ENCODE assay signal across 28 cellular contexts in the genomic region with DNA sequence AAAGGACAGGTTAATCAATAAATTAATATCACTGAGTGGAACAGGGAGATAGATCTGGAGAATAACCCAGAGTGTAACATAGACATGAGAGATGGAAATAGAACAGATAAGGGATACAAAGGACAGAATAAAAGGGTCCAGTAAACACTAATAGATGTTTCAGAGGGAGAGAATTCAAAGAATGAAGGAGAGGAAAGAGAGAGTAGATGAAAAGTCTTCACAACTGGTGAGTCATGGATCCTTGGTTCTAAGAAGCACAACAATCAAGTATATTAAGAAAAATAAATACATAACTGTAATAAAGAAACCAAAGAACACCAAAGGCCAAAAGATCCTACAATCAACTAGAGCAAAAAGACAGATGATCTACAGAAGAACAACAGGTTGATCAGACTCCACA.
"Had no signal": no experiment of that assay in that cellular context is flagged by ENCODE, and none has a peak within 500 bp of the region (broad histone marks: within the 10 kb centered on the region; RNA-seq: fewer than 3 reads in every experiment).

No MANE protein-coding gene starts in this region.

- H3K27ac Mint-ChIP-seq: activated CD4-positive, alpha-beta T cell treated with anti-CD3 and anti-CD28 coated beads, Interleukin-2, amount 10 ng/mL, durations not matched to agents 24 days and 14 days; activated CD8-positive, alpha-beta memory T cell treated with anti-CD3 and anti-CD28 coated beads, Interleukin-2, amount 10 ng/mL, durations not matched to agents 7 days and 5 days; activated CD8-positive, alpha-beta T cell treated with anti-CD3 and anti-CD28 coated beads for 36 hours; endodermal cell; natural killer cell treated with Interleukin-12 subunit alpha and Interleukin-12 subunit beta and Interleukin-15 and Interleukin-18, amount 100 ng/mL, for 72 hours; T-cell; T-helper 2 cell treated with Interferon-gamma antibody and Interleukin-4, amounts not matched to agents 5 μg/mL and 100 μg/mL, for 36 hours had no signal

- H3K27ac ChIP-seq: heart left ventricle, left lung, neutrophil, ovary, prostate gland, thyroid gland, upper lobe of right lung, VCaP had no signal

- DNase-seq: activated CD4-positive, alpha-beta T cell treated with anti-CD3 and anti-CD28 coated beads, Interleukin-2, amount 10 ng/mL, durations not matched to agents 24 days and 14 days; activated CD8-positive, alpha-beta memory T cell treated with anti-CD3 and anti-CD28 coated beads, Interleukin-2, amount 10 ng/mL, durations not matched to agents 7 days and 5 days; activated CD8-positive, alpha-beta T cell treated with anti-CD3 and anti-CD28 coated beads for 36 hours; activated effector memory CD4-positive, alpha-beta T cell treated with anti-CD3 and anti-CD28 coated beads, Interleukin-2, amount 50 U/mL, for 16 hours; activated naive CD4-positive, alpha-beta T cell treated with anti-CD3 and anti-CD28 coated beads, Interleukin-2, amount 50 U/mL, for 16 hours; activated T-cell treated with anti-CD3 and anti-CD28 coated beads for 4 hours; cerebellar nuclear complex; cortex of kidney; endodermal cell; heart left ventricle; left lung; ovary; right cardiac atrium; stimulated activated CD4-positive, alpha-beta T cell treated with anti-CD3 and anti-CD28 coated beads, Interleukin-12 subunit alpha, Interleukin-12 subunit beta, amount 100 ng/mL, for 4 hours; stimulated activated CD4-positive, alpha-beta T cell treated with anti-CD3 and anti-CD28 coated beads, Interleukin-4, amount 100 ng/mL, for 4 hours; stimulated activated naive CD8-positive, alpha-beta T cell treated with anti-CD3 and anti-CD28 coated beads, Interleukin-15, Interleukin-2, amounts not matched to agents 100 U/mL and 50 U/mL, for 24 hours; substantia nigra; T-cell; thyroid gland; upper lobe of right lung had no signal

- H3K9me3 Mint-ChIP-seq: natural killer cell treated with Interleukin-12 subunit alpha and Interleukin-12 subunit beta and Interleukin-15 and Interleukin-18, amount 100 ng/mL, for 72 hours had no signal

- H3K36me3 ChIP-seq: neutrophil, ovary, prostate gland, thyroid gland, upper lobe of right lung had no signal

- H3K4me1 ChIP-seq: heart left ventricle, left lung, prostate gland, thyroid gland, upper lobe of right lung had no signal

- H3K9me3 ChIP-seq: heart left ventricle, left lung, neutrophil, ovary, prostate gland, thyroid gland, upper lobe of right lung had no signal

- H3K4me1 Mint-ChIP-seq: activated CD4-positive, alpha-beta T cell treated with anti-CD3 and anti-CD28 coated beads, Interleukin-2, amount 10 ng/mL, durations not matched to agents 24 days and 14 days; activated CD8-positive, alpha-beta memory T cell treated with anti-CD3 and anti-CD28 coated beads, Interleukin-2, amount 10 ng/mL, durations not matched to agents 7 days and 5 days; endodermal cell; T-cell had no signal

- ATAC-seq: activated CD4-positive, CD25-positive, alpha-beta regulatory T cell treated with anti-CD3 and anti-CD28 coated beads, Interleukin-2, amount 50 U/mL, for 24 hours; activated CD8-positive, alpha-beta memory T cell treated with anti-CD3 and anti-CD28 coated beads, Interleukin-2, amount 10 ng/mL, durations not matched to agents 7 days and 5 days; activated CD8-positive, alpha-beta T cell treated with anti-CD3 and anti-CD28 coated beads for 36 hours; heart left ventricle; left lung; natural killer cell treated with Interleukin-12 subunit alpha and Interleukin-12 subunit beta and Interleukin-15 and Interleukin-18, amount 100 ng/mL, for 72 hours; right cardiac atrium; stimulated activated naive CD8-positive, alpha-beta T cell treated with anti-CD3 and anti-CD28 coated beads, Interleukin-15, Interleukin-2, amounts not matched to agents 100 U/mL and 50 U/mL, for 24 hours; T-cell; upper lobe of right lung had no signal

- H3K4me3 Mint-ChIP-seq: activated CD4-positive, alpha-beta T cell treated with anti-CD3 and anti-CD28 coated beads, Interleukin-2, amount 10 ng/mL, durations not matched to agents 24 days and 14 days; activated CD8-positive, alpha-beta memory T cell treated with anti-CD3 and anti-CD28 coated beads, Interleukin-2, amount 10 ng/mL, durations not matched to agents 7 days and 5 days; activated CD8-positive, alpha-beta T cell treated with anti-CD3 and anti-CD28 coated beads for 36 hours; endodermal cell; natural killer cell treated with Interleukin-12 subunit alpha and Interleukin-12 subunit beta and Interleukin-15 and Interleukin-18, amount 100 ng/mL, for 72 hours; T-cell; T-helper 2 cell treated with Interferon-gamma antibody and Interleukin-4, amounts not matched to agents 5 μg/mL and 100 μg/mL, for 36 hours had no signal

- H3K4me3 ChIP-seq: heart left ventricle, left lung, lung, ovary, prostate gland, thyroid gland, upper lobe of right lung had no signal

- FAIRE-seq: keratinocyte had no signal

- H3K36me3 Mint-ChIP-seq: activated CD8-positive, alpha-beta memory T cell treated with anti-CD3 and anti-CD28 coated beads, Interleukin-2, amount 10 ng/mL, durations not matched to agents 7 days and 5 days; natural killer cell treated with Interleukin-12 subunit alpha and Interleukin-12 subunit beta and Interleukin-15 and Interleukin-18, amount 100 ng/mL, for 72 hours; T-cell had no signal

- H3K27me3 ChIP-seq: heart left ventricle, left lung, neutrophil, ovary, thyroid gland, upper lobe of right lung had no signal
